Comparison of ENCODE assay signal across 2 cellular contexts in the genomic region with DNA sequence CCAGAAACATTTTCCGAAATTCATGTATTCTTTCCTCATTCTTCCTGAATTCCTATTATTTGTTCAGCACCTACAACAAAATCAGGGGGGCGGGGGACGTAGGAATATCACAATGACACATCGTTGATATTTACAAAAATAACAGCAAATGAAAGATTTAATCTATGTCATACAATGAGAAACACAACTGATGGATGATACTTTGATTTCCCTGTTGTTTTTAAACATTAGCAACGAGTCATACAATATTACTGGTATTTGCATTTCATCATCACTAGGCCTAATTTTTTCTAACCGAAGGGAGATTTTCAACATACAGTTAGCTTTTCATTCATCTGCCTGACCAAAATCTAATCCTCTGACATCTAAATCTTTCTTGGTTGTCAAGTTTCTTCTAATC.
TF ChIP-seq lines count a peak whose summit lies in the region.

No MANE protein-coding gene starts in this region.

TF ChIP-seq in K562, 482 proteins besides CTCF, POLR2A, EP300 and RAD21:
- TF ChIP-seq SMC3 (conservative IDR thresholded peaks at IDR 0.05; ENCODE audit: insufficient read depth, low read depth, low read length) (no peak), YBX1 (IDR thresholded peaks at IDR 0.05) (no peak), SMARCA5 (IDR thresholded peaks at IDR 0.05) (no peak)
- TF ChIP-seq, protein P1, sequence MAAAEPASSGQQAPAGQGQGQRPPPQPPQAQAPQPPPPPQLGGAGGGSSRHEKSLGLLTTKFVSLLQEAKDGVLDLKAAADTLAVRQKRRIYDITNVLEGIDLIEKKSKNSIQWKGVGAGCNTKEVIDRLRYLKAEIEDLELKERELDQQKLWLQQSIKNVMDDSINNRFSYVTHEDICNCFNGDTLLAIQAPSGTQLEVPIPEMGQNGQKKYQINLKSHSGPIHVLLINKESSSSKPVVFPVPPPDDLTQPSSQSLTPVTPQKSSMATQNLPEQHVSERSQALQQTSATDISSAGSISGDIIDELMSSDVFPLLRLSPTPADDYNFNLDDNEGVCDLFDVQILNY (CRISPR knock-in tag; IDR thresholded peaks at IDR 0.05): no peak
- TF ChIP-seq, protein P2, sequence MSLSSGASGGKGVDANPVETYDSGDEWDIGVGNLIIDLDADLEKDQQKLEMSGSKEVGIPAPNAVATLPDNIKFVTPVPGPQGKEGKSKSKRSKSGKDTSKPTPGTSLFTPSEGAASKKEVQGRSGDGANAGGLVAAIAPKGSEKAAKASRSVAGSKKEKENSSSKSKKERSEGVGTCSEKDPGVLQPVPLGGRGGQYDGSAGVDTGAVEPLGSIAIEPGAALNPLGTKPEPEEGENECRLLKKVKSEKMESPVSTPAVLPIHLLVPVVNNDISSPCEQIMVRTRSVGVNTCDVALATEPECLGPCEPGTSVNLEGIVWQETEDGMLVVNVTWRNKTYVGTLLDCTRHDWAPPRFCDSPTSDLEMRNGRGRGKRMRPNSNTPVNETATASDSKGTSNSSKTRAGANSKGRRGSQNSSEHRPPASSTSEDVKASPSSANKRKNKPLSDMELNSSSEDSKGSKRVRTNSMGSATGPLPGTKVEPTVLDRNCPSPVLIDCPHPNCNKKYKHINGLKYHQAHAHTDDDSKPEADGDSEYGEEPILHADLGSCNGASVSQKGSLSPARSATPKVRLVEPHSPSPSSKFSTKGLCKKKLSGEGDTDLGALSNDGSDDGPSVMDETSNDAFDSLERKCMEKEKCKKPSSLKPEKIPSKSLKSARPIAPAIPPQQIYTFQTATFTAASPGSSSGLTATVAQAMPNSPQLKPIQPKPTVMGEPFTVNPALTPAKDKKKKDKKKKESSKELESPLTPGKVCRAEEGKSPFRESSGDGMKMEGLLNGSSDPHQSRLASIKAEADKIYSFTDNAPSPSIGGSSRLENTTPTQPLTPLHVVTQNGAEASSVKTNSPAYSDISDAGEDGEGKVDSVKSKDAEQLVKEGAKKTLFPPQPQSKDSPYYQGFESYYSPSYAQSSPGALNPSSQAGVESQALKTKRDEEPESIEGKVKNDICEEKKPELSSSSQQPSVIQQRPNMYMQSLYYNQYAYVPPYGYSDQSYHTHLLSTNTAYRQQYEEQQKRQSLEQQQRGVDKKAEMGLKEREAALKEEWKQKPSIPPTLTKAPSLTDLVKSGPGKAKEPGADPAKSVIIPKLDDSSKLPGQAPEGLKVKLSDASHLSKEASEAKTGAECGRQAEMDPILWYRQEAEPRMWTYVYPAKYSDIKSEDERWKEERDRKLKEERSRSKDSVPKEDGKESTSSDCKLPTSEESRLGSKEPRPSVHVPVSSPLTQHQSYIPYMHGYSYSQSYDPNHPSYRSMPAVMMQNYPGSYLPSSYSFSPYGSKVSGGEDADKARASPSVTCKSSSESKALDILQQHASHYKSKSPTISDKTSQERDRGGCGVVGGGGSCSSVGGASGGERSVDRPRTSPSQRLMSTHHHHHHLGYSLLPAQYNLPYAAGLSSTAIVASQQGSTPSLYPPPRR (CRISPR knock-in tag; IDR thresholded peaks at IDR 0.05; ENCODE audit: borderline replicate concordance): no peak
- TF ChIP-seq, protein P3, sequence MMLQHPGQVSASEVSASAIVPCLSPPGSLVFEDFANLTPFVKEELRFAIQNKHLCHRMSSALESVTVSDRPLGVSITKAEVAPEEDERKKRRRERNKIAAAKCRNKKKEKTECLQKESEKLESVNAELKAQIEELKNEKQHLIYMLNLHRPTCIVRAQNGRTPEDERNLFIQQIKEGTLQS (IDR thresholded peaks at IDR 0.05): peak; percentile 44; the same call in 1 of the 2 replicates
- TF ChIP-seq, protein P3 (CRISPR knock-in tag; conservative IDR thresholded peaks at IDR 0.05): no peak

TF ChIP-seq in GM12891, 5 proteins besides CTCF, POLR2A, EP300 and RAD21:
- TF ChIP-seq POLR2AphosphoS5 (IDR thresholded peaks at IDR 0.05; ENCODE audit: low read depth, low read length) (no peak), POU2F2 (IDR thresholded peaks at IDR 0.05; ENCODE audit: low read depth, low read length) (no peak), SPI1 (IDR thresholded peaks at IDR 0.05; ENCODE audit: low read depth, low read length) (no peak), PAX5 (IDR thresholded peaks at IDR 0.05; ENCODE audit: insufficient read depth, low read length, severe bottlenecking) (no peak), TAF1 (IDR thresholded peaks at IDR 0.05; ENCODE audit: low read depth, low read length) (no peak)
